Comparison of ENCODE assay signal across 8 cellular contexts in the genomic region with DNA sequence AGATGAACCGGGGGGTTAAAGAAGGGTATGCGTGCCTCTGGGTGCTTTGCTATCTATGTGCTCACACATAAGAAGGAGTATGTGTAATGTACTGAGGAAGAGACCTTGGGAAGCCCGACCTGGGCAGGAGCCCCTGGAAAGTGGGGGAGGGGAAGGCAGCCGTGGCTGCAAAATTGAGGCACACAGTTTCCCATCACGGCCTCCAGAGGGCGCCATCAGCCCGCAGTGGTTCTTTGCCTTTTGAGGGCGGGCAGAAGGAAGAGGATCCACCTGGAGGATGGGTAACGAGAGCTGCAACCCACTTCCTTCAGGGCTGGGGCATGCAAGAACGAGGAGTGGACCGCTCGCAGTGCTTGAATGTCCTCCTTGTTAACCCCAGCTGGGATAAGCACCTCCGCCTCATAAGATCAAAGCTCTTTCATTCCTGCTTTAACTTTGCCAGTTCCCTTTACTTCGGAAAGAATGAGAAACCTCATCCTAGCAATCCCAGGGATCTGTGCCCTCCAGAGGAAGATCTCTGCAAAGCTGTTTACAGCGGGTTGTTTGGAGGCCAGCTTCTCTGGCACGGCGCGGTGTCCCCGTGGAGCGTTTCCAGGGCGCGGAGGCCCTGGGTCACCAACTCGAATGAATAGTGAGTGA.
DNase-seq lines count a peak whose midpoint lies in the region; ATAC-seq and TF ChIP-seq lines count a peak whose summit lies in the region.

No MANE protein-coding gene starts in this region.

- no peaks in the 10 kb centered on the region for H3K9me3 Mint-ChIP-seq in activated CD4-positive, alpha-beta memory T cell treated with anti-CD3 and anti-CD28 coated beads for 36 hours

- no peaks in the 10 kb centered on the region for H3K36me3 Mint-ChIP-seq in activated CD4-positive, alpha-beta memory T cell treated with anti-CD3 and anti-CD28 coated beads for 36 hours

- peaks cover 4% of the 10 kb centered on the region for H3K27me3 Mint-ChIP-seq in activated CD4-positive, alpha-beta memory T cell treated with anti-CD3 and anti-CD28 coated beads for 36 hours

- ATAC-seq in HG03442 (IDR thresholded peaks at IDR 0.05; ENCODE audit: unreplicated experiment) (peak; percentile 89), lung (ENCODE audit: insufficient read depth, low FRiP score) (peak; percentile 89)

- H3K4me1 Mint-ChIP-seq in activated CD4-positive, alpha-beta memory T cell treated with anti-CD3 and anti-CD28 coated beads for 36 hours (ENCODE audit: low read depth), result peaks cover 8% of the 10 kb centered on the region

- no peaks in the 10 kb centered on the region for H3K36me3 ChIP-seq in lung (ENCODE audit: control insufficient read depth in 2 of 2, insufficient read depth in 2 of 2, low read length in 2 of 2)

- CTCF ChIA-PET in activated CD4-positive, alpha-beta memory T cell treated with anti-CD3 and anti-CD28 coated beads for 36 hours (lab: Charles Lee), result interaction anchor here (0.5 to 5.8 kb wide), 65 partner anchors 9 to 1274 kb away, joined by 3 to 129 read pairs (median 4); partner anchors contain the start of genes FGFBP3, HECTD2 and PPP1R3C

- H3K9me3 ChIP-seq in lung (ENCODE audit: control insufficient read depth in 2 of 2, insufficient read depth in 1 of 2, low read length in 1 of 2), result no peaks in the 10 kb centered on the region

- no peak overlapping the region for H3K27ac Mint-ChIP-seq in activated CD4-positive, alpha-beta memory T cell treated with anti-CD3 and anti-CD28 coated beads for 36 hours

- H3K4me1 ChIP-seq in lung (ENCODE audit: control insufficient read depth in 2 of 2, insufficient read depth in 2 of 2, low read length in 2 of 2), result no peaks in the 10 kb centered on the region

- DNase-seq in AML-193 (lab: John Stamatoyannopoulos, UW) (peak; percentile 35 to 43), GM19238 (ENCODE audit: insufficient read length, low spot score) (peak; percentile 68), NCI-H524 treated with DMSO at 0.1 percent for 48 hours (lab: John Stamatoyannopoulos, UW) (peak; percentile 24), ecto neural progenitor cell (ENCODE audit: low spot score) (peak; percentile 91), lung (ENCODE audit: low spot score) (peak; percentile 77)
- peak; percentile 89 for DNase-seq in activated CD4-positive, alpha-beta memory T cell treated with anti-CD3 and anti-CD28 coated beads for 36 hours
- peak; percentile 58 to 77 (median 61) for DNase-seq in stimulated activated CD4-positive, alpha-beta T cell treated with anti-CD3 and anti-CD28 coated beads, TNF-alpha, amount 100 ng/mL, for 24 hours (ENCODE audit: low read depth in 3 of 3)

- no peak overlapping the region for H3K27ac ChIP-seq in lung (ENCODE audit: low read depth in 1 of 2, low read length in 1 of 2)

- 3 to 4% methylated on average over 23 of the region's 23 CpGs for WGBS in lung, 2 donors

- H3K27me3 ChIP-seq in lung (ENCODE audit: control insufficient read depth, insufficient read depth), result no peaks in the 10 kb centered on the region

- peak; percentile 75 for TF ChIP-seq CTCF in lung (IDR thresholded peaks at IDR 0.05; ENCODE audit: control extremely low read depth, extremely low read depth)

- peak overlapping the region; percentile 60 for H3K4me3 Mint-ChIP-seq in activated CD4-positive, alpha-beta memory T cell treated with anti-CD3 and anti-CD28 coated beads for 36 hours

- intact Hi-C loops in activated CD4-positive, alpha-beta memory T cell treated with anti-CD3 and anti-CD28 coated beads for 36 hours (cut with micrococcal nuclease), result loop anchor here (1.0 to 2.0 kb wide), 7 partner anchors 90 to 614 kb away; partner anchors contain the start of gene HECTD2

- H3K4me3 ChIP-seq in lung, result peak overlapping the region; percentile 45

- POLR2A ChIA-PET in activated CD4-positive, alpha-beta memory T cell treated with anti-CD3 and anti-CD28 coated beads for 36 hours (lab: Charles Lee), result interaction anchor here (0.5 to 1.2 kb wide), 3 partner anchors 9 to 335 kb away, joined by 3 to 4 read pairs (median 3); partner anchors contain the start of gene PPP1R3C

Comparison
In these comparisons a context has a peak if more than half of its experiments do, and no peak if none do; other contexts are left out.
1. DNase-seq: peak in every context shown above with its lines; median percentile 91 in ecto neural progenitor cell; 89 in activated CD4-positive, alpha-beta memory T cell treated with anti-CD3 and anti-CD28 coated beads for 36 hours; 77 in lung; 68 in GM19238; 61 in stimulated activated CD4-positive, alpha-beta T cell treated with anti-CD3 and anti-CD28 coated beads, TNF-alpha, amount 100 ng/mL, for 24 hours; 39 in AML-193; 24 in NCI-H524 treated with DMSO at 0.1 percent for 48 hours.